Comparison of ENCODE assay signal across 19 cellular contexts in the genomic region with DNA sequence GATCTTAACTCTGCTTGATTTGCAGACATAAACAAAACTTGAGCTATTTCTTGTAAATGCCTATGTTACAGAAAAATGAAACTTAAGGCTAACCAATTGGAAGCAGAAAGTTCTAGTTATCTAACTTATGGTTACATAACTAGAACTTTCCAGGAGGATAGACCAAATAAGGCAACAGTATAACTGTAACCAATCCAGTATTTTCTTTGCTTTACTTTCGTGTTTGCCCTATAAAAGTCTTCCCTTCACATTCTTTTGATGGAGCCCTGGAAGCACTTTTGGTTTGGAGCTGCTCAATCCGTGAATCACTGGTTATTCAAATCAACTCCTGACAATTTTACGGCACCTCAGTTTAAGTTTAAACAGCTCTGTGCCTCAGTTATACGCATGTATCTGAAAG.
DNase-seq lines count a peak whose midpoint lies in the region; ATAC-seq, FAIRE-seq and TF ChIP-seq lines count a peak whose summit lies in the region.
"Had no signal": no experiment of that assay in that cellular context is flagged by ENCODE, and none has a peak within 500 bp of the region (broad histone marks: within the 10 kb centered on the region; RNA-seq: fewer than 3 reads in every experiment).

No MANE protein-coding gene starts in this region.

- peaks cover 7% of the 10 kb centered on the region for H3K36me3 Mint-ChIP-seq in mesothelial cell of epicardium

- H3K79me2 ChIP-seq in GM12878 (ENCODE audit: control insufficient read depth, insufficient read depth, low read length), result no peaks in the 10 kb centered on the region

- H3K36me3 ChIP-seq in GM12878 (ENCODE audit: control insufficient read depth in 2 of 2, insufficient read depth in 2 of 2, low read length in 1 of 2) (no peaks in the 10 kb centered on the region; a peak in 1 of 4 replicates), gastrocnemius medialis (peaks cover 0 to 7% of the 10 kb centered on the region in 2 donors)
- H3K36me3 ChIP-seq: right atrium auricular region, upper lobe of right lung had no signal

- DNase-seq in AG04450 (ENCODE audit: low read depth, low spot score), result peak; percentile 7
- peak; percentile 61 for DNase-seq in GM04503 (ENCODE audit: low read depth)
- DNase-seq in GM12878 (ENCODE audit: low read depth, low spot score), result no peak
- DNase-seq in mesothelial cell of epicardium (ENCODE audit: low spot score in 2 of 2, unreplicated experiment in 2 of 2), result no peak
- DNase-seq in gastrocnemius medialis, result no peak
- DNase-seq in NCI-H2196 treated with DMSO at 0.1 percent for 48 hours (lab: John Stamatoyannopoulos, UW; ENCODE audit: unreplicated experiment), result no peak
- DNase-seq in UCSD-AML1 (lab: John Stamatoyannopoulos, UW; ENCODE audit: unreplicated experiment), result no peak
- DNase-seq in HCEC 1CT, result no peak
- DNase-seq: activated CD4-positive, CD25-positive, alpha-beta regulatory T cell; activated CD8-positive, alpha-beta memory T cell treated with anti-CD3 and anti-CD28 coated beads for 24 hours; adrenal gland; effector memory CD8-positive, alpha-beta T cell; foreskin fibroblast; midbrain; NCI-H69; stimulated activated naive CD4-positive, alpha-beta T cell; upper lobe of right lung had no signal

- SMC1A ChIA-PET in GM12878 (lab: Charles Lee; ENCODE audit: uncharacterized antibody, unreplicated experiment), result interaction anchor here (0.9 to 1.3 kb wide), 3 partner anchors 13 to 137 kb away, joined by 3 to 5 read pairs (median 3); no protein-coding TSS in a partner anchor

- H4K20me1 ChIP-seq in GM12878 (ENCODE audit: control insufficient read depth, insufficient read depth), result no peaks in the 10 kb centered on the region

- H3K9me3 ChIP-seq in AG04450 (ENCODE audit: control insufficient read depth, insufficient read depth, low read length) (no peaks in the 10 kb centered on the region), GM12878 (replicated peaks; ENCODE audit: control insufficient read depth, insufficient read depth, low read length) (no peaks in the 10 kb centered on the region), gastrocnemius medialis (no peaks in the 10 kb centered on the region)
- H3K9me3 ChIP-seq: adrenal gland, right atrium auricular region, SJSA1, upper lobe of right lung had no signal

- H2AFZ ChIP-seq in GM12878 (ENCODE audit: control insufficient read depth, low read depth, low read length), result no peak overlapping the region

- WGBS in GM12878 (ENCODE audit: insufficient coverage, insufficient replicate concordance, low lambda C conversion rate, missing lambda C conversion rate), result 90% methylated on average over 4 of the region's 4 CpGs

- RAD21 ChIA-PET in GM12878 (lab: Charles Lee; ENCODE audit: unreplicated experiment), result no interaction called here

- H3K4me3 Mint-ChIP-seq in mesothelial cell of epicardium, result no peak overlapping the region
- H3K4me3 Mint-ChIP-seq: effector memory CD8-positive, alpha-beta T cell had no signal

- H3K4me3 ChIP-seq in AG04450 (ENCODE audit: low read depth, low read length), result no peak overlapping the region
- H3K4me3 ChIP-seq in GM12878, result no peak overlapping the region
- no peak overlapping the region for H3K4me3 ChIP-seq in gastrocnemius medialis
- H3K4me3 ChIP-seq: adrenal gland, right atrium auricular region, SJSA1, upper lobe of right lung had no signal

- in situ Hi-C loops in GM12878 (cut with MboI), result no loop called here
- in situ Hi-C loops in gastrocnemius medialis (cut with MboI; ENCODE audit: low sequenced_read_pairs in 4 of 4), result no loop called here

- POLR2A ChIA-PET in AG04450 (lab: Yijun Ruan, JAX) (interaction anchor here (1.2 kb wide), 1 partner anchor 159 kb away, joined by 3 read pairs; no protein-coding TSS in a partner anchor), GM12878 (lab: Charles Lee) (no interaction called here)

- no peaks in the 10 kb centered on the region for H3K27me3 Mint-ChIP-seq in mesothelial cell of epicardium (ENCODE audit: low read depth)
- H3K27me3 Mint-ChIP-seq: effector memory CD8-positive, alpha-beta T cell had no signal

- H3K4me2 ChIP-seq in GM12878 (ENCODE audit: control insufficient read depth, insufficient read depth), result no peak overlapping the region

- H3K27ac ChIP-seq in AG04450 (ENCODE audit: low read depth, low read length) (no peak overlapping the region), GM12878 (ENCODE audit: control insufficient read depth, insufficient read depth) (no peak overlapping the region), gastrocnemius medialis (no peak overlapping the region)
- H3K27ac ChIP-seq: adrenal gland, right atrium auricular region, SJSA1, upper lobe of right lung had no signal

- no peaks in the 10 kb centered on the region for H3K9me3 Mint-ChIP-seq in mesothelial cell of epicardium
- H3K9me3 Mint-ChIP-seq: effector memory CD8-positive, alpha-beta T cell had no signal

- CTCF ChIA-PET in AG04450 (lab: Charles Lee), result interaction anchor here (1.4 to 1.6 kb wide), 2 partner anchors 19 to 109 kb away, joined by 4 to 6 read pairs; no protein-coding TSS in a partner anchor
- CTCF ChIA-PET in GM12878 (lab: Yijun Ruan, JAX), result interaction anchor here (0.9 kb wide), 1 partner anchor 10 kb away, joined by 3 read pairs; no protein-coding TSS in a partner anchor

- TF ChIP-seq RAD21 in GM12878 (IDR thresholded peaks at IDR 0.05; ENCODE audit: insufficient read depth, low read depth, low read length), result no peak

- H3K27me3 ChIP-seq in AG04450 (ENCODE audit: control insufficient read depth, insufficient read depth, low read length), result no peaks in the 10 kb centered on the region
- H3K27me3 ChIP-seq in GM12878 (replicated peaks in 1 of 2; ENCODE audit: control insufficient read depth in 2 of 2, insufficient read depth in 2 of 2, low read length in 1 of 2), result no peaks in the 10 kb centered on the region
- H3K27me3 ChIP-seq in gastrocnemius medialis, result no peaks in the 10 kb centered on the region
- H3K27me3 ChIP-seq: adrenal gland, right atrium auricular region, SJSA1, upper lobe of right lung had no signal

- ATAC-seq in GM12878 (no peak), gastrocnemius medialis (no peak)
- ATAC-seq: effector memory CD8-positive, alpha-beta T cell; upper lobe of right lung had no signal

- TF ChIP-seq CTCF in AG04450 (IDR thresholded peaks at IDR 0.05; ENCODE audit: low read depth, low read length) (no peak), GM12878 (IDR thresholded peaks at IDR 0.05 in 2 of 3, conservative IDR thresholded peaks at IDR 0.05 in 1 of 3; ENCODE audit: control insufficient read depth in 2 of 3, extremely low read depth in 1 of 3, insufficient read depth in 1 of 3, low read depth in 3 of 3, low read length in 3 of 3) (no peak), mesothelial cell of epicardium (IDR thresholded peaks at IDR 0.05; ENCODE audit: unreplicated experiment) (no peak), gastrocnemius medialis (IDR thresholded peaks at IDR 0.05 in 4 of 5, conservative IDR thresholded peaks at IDR 0.05 in 1 of 5) (no peak)

- peak; percentile 27 for FAIRE-seq in GM12878 (lab: Jason Lieb, UNC)

- H3K4me1 Mint-ChIP-seq in mesothelial cell of epicardium, result peaks cover 16% of the 10 kb centered on the region

- H3K4me1 ChIP-seq in GM12878 (ENCODE audit: control insufficient read depth, insufficient read depth, low read length) (no peaks in the 10 kb centered on the region), gastrocnemius medialis (no peaks in the 10 kb centered on the region)
- H3K4me1 ChIP-seq: SJSA1, upper lobe of right lung had no signal

- H3K9ac ChIP-seq in GM12878 (ENCODE audit: control insufficient read depth, insufficient read depth, low read length), result no peak overlapping the region

- BruUV-seq in GM12878 (replicated peaks; lab: Mats Ljungman, UMichigan), result no TSS peak

- intact Hi-C loops in GM12878 (cut with micrococcal nuclease; ENCODE audit: unreplicated experiment) (no loop called here), gastrocnemius medialis (cut with DNase I; ENCODE audit: low total_unique reads) (no loop called here)

- H3K27ac Mint-ChIP-seq in mesothelial cell of epicardium, result peak overlapping the region; percentile 83

- TF ChIP-seq POLR2A in GM12878 (IDR thresholded peaks at IDR 0.05; ENCODE audit: low read depth, low read length), result no peak
- TF ChIP-seq POLR2A in gastrocnemius medialis (IDR thresholded peaks at IDR 0.05), result no peak

- no peak for TF ChIP-seq EP300 in GM12878 (IDR thresholded peaks at IDR 0.05; ENCODE audit: borderline replicate concordance in 1 of 2, control insufficient read depth in 1 of 2, low read depth in 2 of 2, low read length in 2 of 2)

TF ChIP-seq in GM12878, 131 proteins besides CTCF, POLR2A, EP300 and RAD21:
- TF ChIP-seq MTA3 (IDR thresholded peaks at IDR 0.05; ENCODE audit: borderline replicate concordance, low read length) (no peak), CEBPB (IDR thresholded peaks at IDR 0.05; ENCODE audit: borderline replicate concordance in 1 of 2, low read depth in 2 of 2, low read length in 2 of 2) (no peak), NR2C1 (IDR thresholded peaks at IDR 0.05) (no peak), MEF2A (IDR thresholded peaks at IDR 0.05; ENCODE audit: insufficient read depth, low read depth, low read length) (no peak), SRF (IDR thresholded peaks at IDR 0.05; ENCODE audit: low read depth in 2 of 2, low read length in 2 of 2) (no peak)
- TF ChIP-seq, protein P1, sequence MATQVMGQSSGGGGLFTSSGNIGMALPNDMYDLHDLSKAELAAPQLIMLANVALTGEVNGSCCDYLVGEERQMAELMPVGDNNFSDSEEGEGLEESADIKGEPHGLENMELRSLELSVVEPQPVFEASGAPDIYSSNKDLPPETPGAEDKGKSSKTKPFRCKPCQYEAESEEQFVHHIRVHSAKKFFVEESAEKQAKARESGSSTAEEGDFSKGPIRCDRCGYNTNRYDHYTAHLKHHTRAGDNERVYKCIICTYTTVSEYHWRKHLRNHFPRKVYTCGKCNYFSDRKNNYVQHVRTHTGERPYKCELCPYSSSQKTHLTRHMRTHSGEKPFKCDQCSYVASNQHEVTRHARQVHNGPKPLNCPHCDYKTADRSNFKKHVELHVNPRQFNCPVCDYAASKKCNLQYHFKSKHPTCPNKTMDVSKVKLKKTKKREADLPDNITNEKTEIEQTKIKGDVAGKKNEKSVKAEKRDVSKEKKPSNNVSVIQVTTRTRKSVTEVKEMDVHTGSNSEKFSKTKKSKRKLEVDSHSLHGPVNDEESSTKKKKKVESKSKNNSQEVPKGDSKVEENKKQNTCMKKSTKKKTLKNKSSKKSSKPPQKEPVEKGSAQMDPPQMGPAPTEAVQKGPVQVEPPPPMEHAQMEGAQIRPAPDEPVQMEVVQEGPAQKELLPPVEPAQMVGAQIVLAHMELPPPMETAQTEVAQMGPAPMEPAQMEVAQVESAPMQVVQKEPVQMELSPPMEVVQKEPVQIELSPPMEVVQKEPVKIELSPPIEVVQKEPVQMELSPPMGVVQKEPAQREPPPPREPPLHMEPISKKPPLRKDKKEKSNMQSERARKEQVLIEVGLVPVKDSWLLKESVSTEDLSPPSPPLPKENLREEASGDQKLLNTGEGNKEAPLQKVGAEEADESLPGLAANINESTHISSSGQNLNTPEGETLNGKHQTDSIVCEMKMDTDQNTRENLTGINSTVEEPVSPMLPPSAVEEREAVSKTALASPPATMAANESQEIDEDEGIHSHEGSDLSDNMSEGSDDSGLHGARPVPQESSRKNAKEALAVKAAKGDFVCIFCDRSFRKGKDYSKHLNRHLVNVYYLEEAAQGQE (IDR thresholded peaks at IDR 0.05; ENCODE audit: low read depth, low read length), result no peak

Comparison
In these comparisons a context has a peak if more than half of its experiments do, and no peak if none do; other contexts are left out.
1. DNase-seq: peak in AG04450 (single experiment) and GM04503 (single experiment); none in GM12878 (single experiment), mesothelial cell of epicardium (0 of 2), gastrocnemius medialis (0 of 2), NCI-H2196 treated with DMSO at 0.1 percent for 48 hours (single experiment), UCSD-AML1 (single experiment) and HCEC 1CT (single experiment).